ENCODE assay signal across 10 cellular contexts in the genomic region with DNA sequence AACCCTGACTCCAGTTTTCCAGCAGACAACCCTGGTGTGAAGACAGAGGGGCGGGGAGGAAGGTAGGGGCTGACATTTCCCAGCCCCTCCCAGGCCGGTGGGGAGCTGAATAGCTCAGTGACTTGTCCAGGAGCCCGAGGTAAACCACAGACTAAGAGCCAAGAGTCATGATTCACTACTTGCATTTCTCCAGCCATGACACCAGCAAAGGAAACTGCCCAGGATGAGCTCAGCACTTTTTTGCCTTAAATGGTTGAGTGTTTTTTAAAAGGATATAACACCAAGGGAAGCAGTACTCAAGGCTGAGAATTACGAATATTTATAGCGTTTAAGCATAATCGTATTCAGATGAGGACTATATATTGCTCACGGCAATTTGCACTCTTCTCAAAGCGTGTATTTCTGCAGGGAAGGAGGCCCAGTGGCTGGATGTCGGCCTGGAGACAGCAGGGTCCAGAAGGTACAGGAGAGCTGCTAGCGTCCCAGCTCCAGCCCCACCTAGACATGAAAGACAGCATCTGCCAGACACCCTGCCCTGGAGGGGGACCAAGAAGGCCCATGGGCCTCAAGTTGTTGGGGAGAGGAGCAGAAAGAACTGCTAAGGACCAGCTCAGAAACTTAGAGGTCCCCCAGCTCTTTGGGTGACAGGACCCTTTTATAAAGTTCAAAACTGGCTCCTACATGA.
A peak's percentile ranks its signal among the peaks of the same experiment; 100 is the strongest.
DNase-seq lines count a peak whose midpoint lies in the region; ATAC-seq, FAIRE-seq and TF ChIP-seq lines count a peak whose summit lies in the region.
"Had no signal": no experiment of that assay in that cellular context is flagged by ENCODE, and none has a peak within 500 bp of the region (broad histone marks: within the 10 kb centered on the region; RNA-seq: fewer than 3 reads in every experiment).

No MANE protein-coding gene starts in this region.

- CTCF ChIA-PET in HepG2 (lab: Yijun Ruan, JAX; ENCODE audit: low intra/inter-chr PET ratio, low total read pairs) = no interaction called here

- H3K4me2 ChIP-seq in HepG2 (ENCODE audit: low read depth, low read length) = no peak overlapping the region

- H3K27me3 ChIP-seq in right lobe of liver (no peaks in the 10 kb centered on the region), HepG2 (ENCODE audit: control insufficient read depth in 1 of 2, insufficient read depth in 2 of 2, low read length in 2 of 2) (peaks cover 0 to 4% of the 10 kb centered on the region in 2 experiments; a peak in 3 of 5 replicates)

- ATAC-seq in right lobe of liver (peak in 1 of 4 donors; percentile 45), HepG2 (no peak), esophagus mucosa (peak; percentile 30), GM19452 (IDR thresholded peaks at IDR 0.05; ENCODE audit: unreplicated experiment) (no peak), HG03460 (IDR thresholded peaks at IDR 0.05; ENCODE audit: unreplicated experiment) (no peak)
- ATAC-seq: stimulated activated memory B cell treated with anti-CD40 and anti-IgM and Interleukin-4, amounts not matched to agents 10 μg/mL and 1 μg/mL and 100 μg/mL, for 72 hours had no signal

- H3K4me3 ChIP-seq in right lobe of liver (no peak overlapping the region), HepG2 (replicated peaks in 1 of 3; ENCODE audit: insufficient read depth in 1 of 3, low read depth in 2 of 3, low read length in 3 of 3) (no peak overlapping the region)

- TF ChIP-seq EP300 in HepG2 (IDR thresholded peaks at IDR 0.05; ENCODE audit: low read depth in 2 of 2, low read length in 2 of 2) = no peak
- TF ChIP-seq EP300 in HepG2 (CRISPR knock-in tag; IDR thresholded peaks at IDR 0.05; ENCODE audit: borderline replicate concordance) = no peak

- BruUV-seq in HepG2 (replicated peaks; lab: Mats Ljungman, UMichigan) = no TSS peak

- H3K4me1 ChIP-seq in right lobe of liver (no peaks in the 10 kb centered on the region), HepG2 (ENCODE audit: insufficient read depth, low read length) (no peaks in the 10 kb centered on the region)

- peak in 2 of 3 donors; percentile 2 to 38 for DNase-seq in right lobe of liver
- no peak for DNase-seq in HepG2 (ENCODE audit: low spot score)
- peak; percentile 61 for DNase-seq in RPMI7951 (ENCODE audit: low read depth)
- no peak for DNase-seq in cerebellar nuclear complex (lab: John Stamatoyannopoulos, UW)
- no peak for DNase-seq in activated T-cell treated with anti-CD3 and anti-CD28 coated beads, Interleukin-2, amount 50 U/mL, for 1 hour
- DNase-seq: NCI-H526 had no signal

- no peak for TF ChIP-seq CTCF in right lobe of liver (IDR thresholded peaks at IDR 0.05)
- no peak for TF ChIP-seq CTCF in HepG2 (CRISPR knock-in tag; IDR thresholded peaks at IDR 0.05)

- H3K36me3 ChIP-seq in right lobe of liver (no peaks in the 10 kb centered on the region), HepG2 (replicated peaks in 1 of 2; ENCODE audit: control insufficient read depth in 1 of 2, insufficient read depth in 2 of 2, low read length in 2 of 2) (no peaks in the 10 kb centered on the region)

- in situ Hi-C loops in HepG2 (cut with HindIII; ENCODE audit: extremely low pct_ligation_motif_present, low pct_unique_long_range_greater_than_20kb) = no loop called here

- TF ChIP-seq POLR2A in right lobe of liver (IDR thresholded peaks at IDR 0.05) (no peak), HepG2 (IDR thresholded peaks at IDR 0.05; ENCODE audit: insufficient read depth in 1 of 2, low read depth in 2 of 2, low read length in 2 of 2) (no peak)

- H3K27ac ChIP-seq in right lobe of liver (no peak overlapping the region), HepG2 (ENCODE audit: extremely low read length, insufficient read depth, low read length) (no peak overlapping the region)

- no peak for FAIRE-seq in HepG2 (lab: Jason Lieb, UNC)

- H3K79me2 ChIP-seq in HepG2 (ENCODE audit: insufficient read depth, low read length) = no peaks in the 10 kb centered on the region

- H3K9me3 ChIP-seq in right lobe of liver (no peaks in the 10 kb centered on the region), HepG2 (ENCODE audit: low read length) (no peaks in the 10 kb centered on the region)

- TF ChIP-seq RAD21 in HepG2 (CRISPR knock-in tag; IDR thresholded peaks at IDR 0.05) = no peak

- intact Hi-C loops in right lobe of liver (cut with DNase I) (no loop called here), HepG2 (cut with micrococcal nuclease; ENCODE audit: unreplicated experiment) (no loop called here)

- POLR2A ChIA-PET in HepG2 (lab: Yijun Ruan, JAX) = no interaction called here

- 48% methylated on average over 10 of the region's 10 CpGs for WGBS in right lobe of liver (ENCODE audit: insufficient coverage, low coverage, low lambda C conversion rate, missing lambda C conversion rate)
- WGBS in HepG2 (ENCODE audit: low lambda C conversion rate) = 28% methylated on average over 8 of the region's 10 CpGs

- H4K20me1 ChIP-seq in HepG2 (ENCODE audit: insufficient read depth, low read length) = no peaks in the 10 kb centered on the region

- no peak overlapping the region for H3K9ac ChIP-seq in HepG2 (ENCODE audit: insufficient read depth, low read depth, low read length)

- H2AFZ ChIP-seq in HepG2 (ENCODE audit: low read length) = no peak overlapping the region

TF ChIP-seq in HepG2, 621 proteins besides CTCF, POLR2A, EP300 and RAD21 (continues in another document):
- TF ChIP-seq ZMAT3 (CRISPR knock-in tag; conservative IDR thresholded peaks at IDR 0.05) (no peak), CHD4 (IDR thresholded peaks at IDR 0.05; ENCODE audit: borderline replicate concordance, low read length) (no peak), ZNF33B (CRISPR knock-in tag; IDR thresholded peaks at IDR 0.05) (no peak), TAF15 (IDR thresholded peaks at IDR 0.05; ENCODE audit: low read depth, low read length, poor library complexity, severe bottlenecking) (no peak), ARHGAP35 (CRISPR knock-in tag; IDR thresholded peaks at IDR 0.05; ENCODE audit: borderline replicate concordance) (no peak), ZMYM4 (CRISPR knock-in tag; IDR thresholded peaks at IDR 0.05) (no peak), ZNF253 (CRISPR knock-in tag; IDR thresholded peaks at IDR 0.05; ENCODE audit: borderline replicate concordance) (no peak), SP1 (IDR thresholded peaks at IDR 0.05) (no peak), SP1 (CRISPR knock-in tag; IDR thresholded peaks at IDR 0.05) (no peak), ELF1 (CRISPR knock-in tag; IDR thresholded peaks at IDR 0.05) (no peak)
- TF ChIP-seq, protein P1, sequence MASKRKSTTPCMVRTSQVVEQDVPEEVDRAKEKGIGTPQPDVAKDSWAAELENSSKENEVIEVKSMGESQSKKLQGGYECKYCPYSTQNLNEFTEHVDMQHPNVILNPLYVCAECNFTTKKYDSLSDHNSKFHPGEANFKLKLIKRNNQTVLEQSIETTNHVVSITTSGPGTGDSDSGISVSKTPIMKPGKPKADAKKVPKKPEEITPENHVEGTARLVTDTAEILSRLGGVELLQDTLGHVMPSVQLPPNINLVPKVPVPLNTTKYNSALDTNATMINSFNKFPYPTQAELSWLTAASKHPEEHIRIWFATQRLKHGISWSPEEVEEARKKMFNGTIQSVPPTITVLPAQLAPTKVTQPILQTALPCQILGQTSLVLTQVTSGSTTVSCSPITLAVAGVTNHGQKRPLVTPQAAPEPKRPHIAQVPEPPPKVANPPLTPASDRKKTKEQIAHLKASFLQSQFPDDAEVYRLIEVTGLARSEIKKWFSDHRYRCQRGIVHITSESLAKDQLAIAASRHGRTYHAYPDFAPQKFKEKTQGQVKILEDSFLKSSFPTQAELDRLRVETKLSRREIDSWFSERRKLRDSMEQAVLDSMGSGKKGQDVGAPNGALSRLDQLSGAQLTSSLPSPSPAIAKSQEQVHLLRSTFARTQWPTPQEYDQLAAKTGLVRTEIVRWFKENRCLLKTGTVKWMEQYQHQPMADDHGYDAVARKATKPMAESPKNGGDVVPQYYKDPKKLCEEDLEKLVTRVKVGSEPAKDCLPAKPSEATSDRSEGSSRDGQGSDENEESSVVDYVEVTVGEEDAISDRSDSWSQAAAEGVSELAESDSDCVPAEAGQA (IDR thresholded peaks at IDR 0.05; ENCODE audit: low read depth) = no peak
- TF ChIP-seq, protein P1 (CRISPR knock-in tag; IDR thresholded peaks at IDR 0.05; ENCODE audit: borderline replicate concordance) = no peak

Comparison
In these comparisons a context has a peak if more than half of its experiments do, and no peak if none do; other contexts are left out.
1. DNase-seq: peak in right lobe of liver (2 of 3) and RPMI7951 (single experiment); none in HepG2 (single experiment), cerebellar nuclear complex (0 of 2) and activated T-cell treated with anti-CD3 and anti-CD28 coated beads, Interleukin-2, amount 50 U/mL, for 1 hour (single experiment).